Comparison of ENCODE assay signal across 8 cellular contexts in genomic region chr17:48351916-48352332, GRCh38.
DNase-seq lines count a peak whose midpoint lies in the region; ATAC-seq, FAIRE-seq and TF ChIP-seq lines count a peak whose summit lies in the region.

No MANE protein-coding gene starts in this region.

- H3K4me1 ChIP-seq in PC-9 (replicated peaks; ENCODE audit: insufficient read depth) (no peaks in the 10 kb centered on the region; the same call in 1 of the 2 replicates), parathyroid adenoma (no peaks in the 10 kb centered on the region)

- DNase-seq in AG08396 (ENCODE audit: low spot score) (peak; percentile 34), GM12892 (ENCODE audit: insufficient read length) (no peak), PC-9 (peak in 1 of 2 experiments; percentile 39), epidermal melanocyte (ENCODE audit: insufficient read length, low spot score) (peak; percentile 34)
- no peak for DNase-seq in stimulated activated naive CD4-positive, alpha-beta T cell treated with Interleukin-2 at 50 U/mL for 16 hours (lab: John Stamatoyannopoulos, UW)

- H3K4me3 ChIP-seq in PC-9, result no peak overlapping the region
- no peak overlapping the region for H3K4me3 ChIP-seq in parathyroid adenoma (ENCODE audit: low read depth, low read length)

- TF ChIP-seq CTCF in PC-9 (conservative IDR thresholded peaks at IDR 0.05), result peak; percentile 89
- TF ChIP-seq CTCF in parathyroid adenoma (IDR thresholded peaks at IDR 0.05), result peak; percentile 55

- ATAC-seq in HG02970 (IDR thresholded peaks at IDR 0.05; ENCODE audit: low FRiP score, unreplicated experiment) (no peak), HG02938 (IDR thresholded peaks at IDR 0.05; ENCODE audit: unreplicated experiment) (no peak)

- BruUV-seq in PC-9 (replicated peaks; lab: Mats Ljungman, UMichigan), result no TSS peak

- H3K9me3 ChIP-seq in PC-9 (ENCODE audit: insufficient read depth, low read depth), result no peaks in the 10 kb centered on the region
- H3K9me3 ChIP-seq in parathyroid adenoma (ENCODE audit: control insufficient read depth, low read length), result no peaks in the 10 kb centered on the region

- H3K9ac ChIP-seq in parathyroid adenoma, result no peak overlapping the region

- H3F3A ChIP-seq in PC-9 (ENCODE audit: insufficient read depth, low read depth), result no peaks in the 10 kb centered on the region

- POLR2A ChIA-PET in PC-9 (lab: Charles Lee; ENCODE audit: unreplicated experiment), result interaction anchor here (0.7 kb wide), 1 partner anchor 239 kb away, joined by 3 read pairs; no protein-coding TSS in a partner anchor

- H3K9me2 ChIP-seq in PC-9 (ENCODE audit: insufficient read depth), result no peaks in the 10 kb centered on the region; the same call in 1 of the 2 replicates

- no peaks in the 10 kb centered on the region for H4K20me1 ChIP-seq in PC-9 (ENCODE audit: insufficient read depth)

- H3K27me3 ChIP-seq in PC-9 (ENCODE audit: insufficient read depth, low read depth) (no peaks in the 10 kb centered on the region), parathyroid adenoma (ENCODE audit: control insufficient read depth, insufficient read depth, low read length) (no peaks in the 10 kb centered on the region)

- no peaks in the 10 kb centered on the region for H3K79me2 ChIP-seq in PC-9 (ENCODE audit: low read depth)
- no peaks in the 10 kb centered on the region for H3K79me2 ChIP-seq in parathyroid adenoma

- CTCF ChIA-PET in PC-9 (lab: Charles Lee), result interaction anchor here (0.6 to 1.2 kb wide), 10 partner anchors 16 to 380 kb away, joined by 3 to 11 read pairs (median 5); partner anchors contain the start of gene HOXB3

- TF ChIP-seq POLR2A in GM12892 (IDR thresholded peaks at IDR 0.05; ENCODE audit: low read depth, low read length), result no peak

- FAIRE-seq in GM12892 (lab: Jason Lieb, UNC), result peak; percentile 54

- intact Hi-C loops in PC-9 (cut with micrococcal nuclease; ENCODE audit: unreplicated experiment), result loop anchor here (5.0 kb wide), 1 partner anchor 265 kb away; the partner anchor contains the start of gene HOXB8

- H3K27ac ChIP-seq in PC-9 (no peak overlapping the region), parathyroid adenoma (no peak overlapping the region)

- H3K36me3 ChIP-seq in PC-9 (ENCODE audit: low read depth) (no peaks in the 10 kb centered on the region), parathyroid adenoma (ENCODE audit: control insufficient read depth, insufficient read depth, low read length) (no peaks in the 10 kb centered on the region)

- H3K4me2 ChIP-seq in PC-9 (0 out of 2 replicates have a peak overlapping the region, but pooled peaks have one; percentile 6), parathyroid adenoma (ENCODE audit: low read length) (no peak overlapping the region)

- no peak overlapping the region for H2AFZ ChIP-seq in PC-9
- no peak overlapping the region for H2AFZ ChIP-seq in parathyroid adenoma

Comparison
In these comparisons a context has a peak if more than half of its experiments do, and no peak if none do; other contexts are left out.
1. DNase-seq: peak in AG08396 (single experiment) and epidermal melanocyte (single experiment); none in GM12892 (single experiment) and stimulated activated naive CD4-positive, alpha-beta T cell treated with Interleukin-2 at 50 U/mL for 16 hours (single experiment).